Comparison of ENCODE assay signal across 8 cellular contexts in genomic region chr5:181160755-181161533, GRCh38. TPM values are rescaled to one million over a fixed set of nuclear protein-coding genes. Genes with fewer than 3 reads are reported as not detected.
DNase-seq lines count a peak whose midpoint lies in the region; ATAC-seq and TF ChIP-seq lines count a peak whose summit lies in the region.
"Not testable (repeated sequence)": the region's sequence is repeated elsewhere in the genome, so short reads cannot be mapped to it uniquely, and the experiment has no call there.

No MANE protein-coding gene starts in this region.

- H3K27me3 Mint-ChIP-seq in Caco-2 (ENCODE audit: insufficient read depth, unreplicated experiment); stimulated activated naive CD8-positive, alpha-beta T cell treated with anti-CD3 and anti-CD28 coated beads, Interleukin-15, amount 100 ng/mL, for 72 hours: not testable (repeated sequence)
- peaks cover 10 to 16% of the 10 kb centered on the region in 2 donors for H3K27me3 Mint-ChIP-seq in natural killer cell treated with Interleukin-12 subunit alpha and Interleukin-12 subunit beta and Interleukin-15 and Interleukin-18, amount 100 ng/mL, for 72 hours

- peak overlapping the region; percentile 94 for H3K27ac Mint-ChIP-seq in Caco-2 (ENCODE audit: unreplicated experiment)
- H3K27ac Mint-ChIP-seq in natural killer cell treated with Interleukin-12 subunit alpha and Interleukin-12 subunit beta and Interleukin-15 and Interleukin-18, amount 100 ng/mL, for 72 hours: peak overlapping the region in 1 of 2 donors; percentile 64
- peak overlapping the region in 1 of 2 donors; percentile 98 for H3K27ac Mint-ChIP-seq in stimulated activated naive CD8-positive, alpha-beta T cell treated with anti-CD3 and anti-CD28 coated beads, Interleukin-15, amount 100 ng/mL, for 72 hours

- not testable (repeated sequence) for H3K36me3 ChIP-seq in Caco-2 (ENCODE audit: control insufficient read depth, insufficient read depth, low read length)

- not testable (repeated sequence) for H3K36me3 Mint-ChIP-seq in Caco-2 (ENCODE audit: insufficient read depth, unreplicated experiment); natural killer cell treated with Interleukin-12 subunit alpha and Interleukin-12 subunit beta and Interleukin-15 and Interleukin-18, amount 100 ng/mL, for 72 hours

- peak overlapping the region; percentile 66 for H3K4me3 Mint-ChIP-seq in Caco-2 (ENCODE audit: unreplicated experiment)
- peak overlapping the region; percentile 80 for H3K4me3 Mint-ChIP-seq in natural killer cell treated with Interleukin-12 subunit alpha and Interleukin-12 subunit beta and Interleukin-15 and Interleukin-18, amount 100 ng/mL, for 72 hours
- peak overlapping the region; percentile 79 to 85 for H3K4me3 Mint-ChIP-seq in stimulated activated naive CD8-positive, alpha-beta T cell treated with anti-CD3 and anti-CD28 coated beads, Interleukin-15, amount 100 ng/mL, for 72 hours

- not testable (repeated sequence) for TF ChIP-seq CTCF in Caco-2 (IDR thresholded peaks at IDR 0.05; ENCODE audit: insufficient read depth in 1 of 2, low read depth in 1 of 2, low read length in 1 of 2, severe bottlenecking in 1 of 2, unreplicated experiment in 1 of 2)

- peak; percentile 26 for ATAC-seq in HG02798 (IDR thresholded peaks at IDR 0.05; ENCODE audit: poor library complexity, unreplicated experiment)
- peak in 1 of 2 donors; percentile 66 for ATAC-seq in natural killer cell treated with Interleukin-12 subunit alpha and Interleukin-12 subunit beta and Interleukin-15 and Interleukin-18, amount 100 ng/mL, for 72 hours
- peak; percentile 47 for ATAC-seq in stimulated activated naive CD8-positive, alpha-beta T cell treated with anti-CD3 and anti-CD28 coated beads, Interleukin-15, amount 100 ng/mL, for 72 hours

- not testable (repeated sequence) for BruUV-seq in Caco-2 (replicated peaks; lab: Mats Ljungman, UMichigan)

- not testable (repeated sequence) for H3K9me3 ChIP-seq in Caco-2

- intact Hi-C loops in Caco-2 (cut with micrococcal nuclease; ENCODE audit: unreplicated experiment): not testable (repeated sequence)

- peaks cover 11% of the 10 kb centered on the region for H3K4me1 ChIP-seq in Caco-2

- not testable (repeated sequence) for H3K9me3 Mint-ChIP-seq in Caco-2 (ENCODE audit: unreplicated experiment); natural killer cell treated with Interleukin-12 subunit alpha and Interleukin-12 subunit beta and Interleukin-15 and Interleukin-18, amount 100 ng/mL, for 72 hours; stimulated activated naive CD8-positive, alpha-beta T cell treated with anti-CD3 and anti-CD28 coated beads, Interleukin-15, amount 100 ng/mL, for 72 hours

- DNase-seq in Caco-2 (peak; percentile 52 to 75), NCI-H748 (lab: John Stamatoyannopoulos, UW; ENCODE audit: unreplicated experiment) (peak; percentile 76), anterior cingulate cortex (lab: John Stamatoyannopoulos, UW) (peak in 57 of 58 donors; percentile 7 to 86 (median 70)), fibroblast of the conjunctiva (ENCODE audit: low read depth) (peak; percentile 57)
- peak; percentile 66 for DNase-seq in activated CD4-positive, CD25-positive, alpha-beta regulatory T cell treated with anti-CD3 and anti-CD28 coated beads, Interleukin-2, amount 50 U/mL, for 72 hours
- DNase-seq in natural killer cell treated with Interleukin-12 subunit alpha and Interleukin-12 subunit beta and Interleukin-15 and Interleukin-18, amount 100 ng/mL, for 72 hours (ENCODE audit: low spot score): not testable (repeated sequence)
- peak; percentile 55 to 67 for DNase-seq in stimulated activated naive CD8-positive, alpha-beta T cell treated with anti-CD3 and anti-CD28 coated beads, Interleukin-15, amount 100 ng/mL, for 72 hours

- POLR2A ChIA-PET in Caco-2 (lab: Charles Lee): not testable (repeated sequence)

- not testable (repeated sequence) for H3K4me1 Mint-ChIP-seq in Caco-2 (ENCODE audit: low read depth, unreplicated experiment)
- H3K4me1 Mint-ChIP-seq in natural killer cell treated with Interleukin-12 subunit alpha and Interleukin-12 subunit beta and Interleukin-15 and Interleukin-18, amount 100 ng/mL, for 72 hours (ENCODE audit: low read depth in 2 of 2): peaks cover 17 to 24% of the 10 kb centered on the region in 2 donors
- peaks cover 62% of the 10 kb centered on the region for H3K4me1 Mint-ChIP-seq in stimulated activated naive CD8-positive, alpha-beta T cell treated with anti-CD3 and anti-CD28 coated beads, Interleukin-15, amount 100 ng/mL, for 72 hours

- CTCF ChIA-PET in Caco-2 (lab: Charles Lee): interaction anchor here (1.0 kb wide), 1 partner anchor 12 kb away, joined by 4 read pairs; no protein-coding TSS in a partner anchor

- H3K27me3 ChIP-seq in Caco-2 (replicated peaks; ENCODE audit: control insufficient read depth, insufficient read depth, low read length): not testable (repeated sequence)

- not testable (repeated sequence) for H3K4me3 ChIP-seq in Caco-2 (ENCODE audit: low read depth, low read length)

RNA-seq across cellular contexts. Expression of gene OR2V2, which starts 13.6 kb away (rescaled TPM):
- total RNA-seq in Caco-2 (2022): not detected in 2 replicates
- total RNA-seq in natural killer cell treated with Interleukin-12 subunit alpha and Interleukin-12 subunit beta and Interleukin-15 and Interleukin-18, amount 100 ng/mL, for 72 hours: not detected

RNA-seq across cellular contexts. Expression of gene OR2V1, which starts 30.0 kb away (rescaled TPM):
- not detected in 2 replicates for total RNA-seq in Caco-2 (2022)
- not detected for total RNA-seq in natural killer cell treated with Interleukin-12 subunit alpha and Interleukin-12 subunit beta and Interleukin-15 and Interleukin-18, amount 100 ng/mL, for 72 hours

RNA-seq across cellular contexts. Expression of gene TRIM7, which starts 44.1 kb away (rescaled TPM):
- total RNA-seq in Caco-2 (2022): 0.86 and 1.0 TPM in 2 replicates
- total RNA-seq in natural killer cell treated with Interleukin-12 subunit alpha and Interleukin-12 subunit beta and Interleukin-15 and Interleukin-18, amount 100 ng/mL, for 72 hours: 1 to 10 TPM in 1 of 2 donors, not detected in 1; 1.3 TPM
